18 cellular contexts compared by ENCODE assay signal in the genomic region with DNA sequence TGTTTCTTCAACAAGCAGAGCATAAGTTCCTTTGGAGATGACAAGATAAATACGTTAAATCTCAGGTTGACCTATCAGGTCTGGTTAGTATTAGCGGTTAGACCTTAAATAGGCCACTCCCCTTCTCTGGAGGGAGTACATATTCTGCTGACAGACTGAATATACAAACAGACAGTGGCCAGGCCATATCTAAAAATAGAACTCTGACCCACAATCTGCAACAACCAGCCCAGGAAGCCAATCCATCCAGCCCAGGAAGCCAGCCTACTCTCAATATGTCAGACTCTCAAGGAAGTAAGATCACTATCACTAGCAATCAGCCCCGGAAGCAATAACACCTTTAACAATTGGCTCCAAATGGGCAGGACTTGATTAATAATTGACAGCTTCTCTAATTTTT. TPM values are rescaled to one million over a fixed set of nuclear protein-coding genes. Genes with fewer than 3 reads are reported as not detected.
DNase-seq lines count a peak whose midpoint lies in the region; ATAC-seq, FAIRE-seq and TF ChIP-seq lines count a peak whose summit lies in the region.
"Had no signal": no experiment of that assay in that cellular context is flagged by ENCODE, and none has a peak within 500 bp of the region (broad histone marks: within the 10 kb centered on the region; RNA-seq: fewer than 3 reads in every experiment).

No MANE protein-coding gene starts in this region.

- H3K4me2 ChIP-seq in MM.1S (ENCODE audit: low read depth, low read length) = no peak overlapping the region

- DNase-seq in EH (ENCODE audit: low read depth) = peak; percentile 35
- peak; percentile 31 for DNase-seq in MM.1S
- peak; percentile 80 for DNase-seq in fibroblast of villous mesenchyme (ENCODE audit: low read depth)
- no peak for DNase-seq in psoas muscle
- no peak for DNase-seq in GM12891 (ENCODE audit: insufficient read length, low spot score)
- DNase-seq in COR-L47 (lab: John Stamatoyannopoulos, UW) = no peak
- no peak for DNase-seq in putamen (ENCODE audit: low spot score)
- DNase-seq: ACHN, AML-193, Caco-2, DMS153, Kasumi-1, NCI-H1105 treated with DMSO at 0.1 percent for 48 hours, NCI-H187, NCI-H446 had no signal

- no peak overlapping the region for H3K4me3 ChIP-seq in MM.1S (ENCODE audit: low read length)
- H3K4me3 ChIP-seq in fibroblast of villous mesenchyme (ENCODE audit: low read depth, low read length) = no peak overlapping the region
- H3K4me3 ChIP-seq in psoas muscle = no peak overlapping the region

- FAIRE-seq in GM12891 (lab: Jason Lieb, UNC) = no peak
- FAIRE-seq: GM19239 had no signal

- H3K9me2 ChIP-seq in MM.1S (replicated peaks; ENCODE audit: insufficient read depth, low read length) = no peaks in the 10 kb centered on the region

- no peak for TF ChIP-seq POLR2A in GM12891 (IDR thresholded peaks at IDR 0.05; ENCODE audit: low read depth, low read length)

- no peaks in the 10 kb centered on the region for H3K9me3 ChIP-seq in MM.1S (replicated peaks; ENCODE audit: insufficient read depth, low read length)
- no peaks in the 10 kb centered on the region for H3K9me3 ChIP-seq in psoas muscle
- H3K9me3 ChIP-seq: Caco-2 had no signal

- peaks cover 8% of the 10 kb centered on the region for H3K4me1 ChIP-seq in MM.1S (ENCODE audit: low read length)
- H3K4me1 ChIP-seq in psoas muscle = no peaks in the 10 kb centered on the region
- H3K4me1 ChIP-seq: Caco-2 had no signal

- no peaks in the 10 kb centered on the region for H3K27me3 ChIP-seq in MM.1S (replicated peaks; ENCODE audit: insufficient read depth, low read length)
- H3K27me3 ChIP-seq in psoas muscle (ENCODE audit: insufficient read depth in 3 of 3, low read length in 2 of 3) = no peaks in the 10 kb centered on the region

- no peaks in the 10 kb centered on the region for H3F3A ChIP-seq in MM.1S (ENCODE audit: insufficient read depth, low read length)

- TF ChIP-seq CTCF in MM.1S (IDR thresholded peaks at IDR 0.05; ENCODE audit: low read length) (no peak), fibroblast of villous mesenchyme (IDR thresholded peaks at IDR 0.05; ENCODE audit: insufficient read depth, low read depth, low read length) (no peak), psoas muscle (IDR thresholded peaks at IDR 0.05) (no peak)

- no peaks in the 10 kb centered on the region for H3K79me2 ChIP-seq in MM.1S (ENCODE audit: low read length)

- H3K36me3 ChIP-seq in MM.1S (replicated peaks; ENCODE audit: insufficient read depth, low read length) (no peaks in the 10 kb centered on the region), psoas muscle (ENCODE audit: insufficient read depth in 1 of 2, low read depth in 1 of 2) (no peaks in the 10 kb centered on the region)

- H2AFZ ChIP-seq in MM.1S (ENCODE audit: low read length) = no peak overlapping the region

- H3K9ac ChIP-seq in MM.1S (ENCODE audit: low read length) = no peak overlapping the region

- H3K27ac ChIP-seq in MM.1S (ENCODE audit: low read length) = no peak overlapping the region
- no peak overlapping the region for H3K27ac ChIP-seq in psoas muscle

- WGBS in psoas muscle, 3 donors = 81 to 86% (median 84%) methylated on average over 3 of the region's 3 CpGs

- ATAC-seq in psoas muscle = peak; percentile 67 to 92 (median 79)

- H4K20me1 ChIP-seq in MM.1S (ENCODE audit: insufficient read depth, low read length) = no peaks in the 10 kb centered on the region

- intact Hi-C loops in psoas muscle (cut with DNase I) = no loop called here

TF ChIP-seq in GM12891, 5 proteins besides CTCF, POLR2A, EP300 and RAD21:
- no peak for TF ChIP-seq TAF1 (IDR thresholded peaks at IDR 0.05; ENCODE audit: low read depth, low read length)
- TF ChIP-seq SPI1 (IDR thresholded peaks at IDR 0.05; ENCODE audit: low read depth, low read length) = no peak
- TF ChIP-seq POLR2AphosphoS5 (IDR thresholded peaks at IDR 0.05; ENCODE audit: low read depth, low read length) = no peak
- TF ChIP-seq POU2F2 (IDR thresholded peaks at IDR 0.05; ENCODE audit: low read depth, low read length) = no peak
- no peak for TF ChIP-seq PAX5 (IDR thresholded peaks at IDR 0.05; ENCODE audit: insufficient read depth, low read length, severe bottlenecking)

RNA-seq across cellular contexts. Expression of a gene that starts 6.7 kb away (rescaled TPM):
- total RNA-seq in fibroblast of villous mesenchyme = 0.32 and 0.86 TPM in 2 replicates
- total RNA-seq in psoas muscle = 1 to 10 TPM in 1 of 4 donors, not detected in 3; 1.2 TPM
- not detected for polyA plus RNA-seq in psoas muscle
- polyA plus RNA-seq in GM12891 (2012; ENCODE audit: low read depth, missing spikeins) = not detected
- total RNA-seq: Caco-2, H4, SK-MEL-5 had no signal

RNA-seq across cellular contexts. Expression of a gene that starts 25.1 kb away (rescaled TPM):
- 0.86 and 2.6 TPM in 2 replicates for total RNA-seq in fibroblast of villous mesenchyme
- total RNA-seq in psoas muscle = 10 to 100 TPM in 1 of 4 donors, under 1 TPM in 1, not detected in 2; 0.23 to 20.3 TPM
- 1 to 10 TPM in 1 of 3 donors, under 1 TPM in 2; 0.05 to 1.7 (median 0.20) TPM for polyA plus RNA-seq in psoas muscle
- polyA plus RNA-seq in GM12891 (2012; ENCODE audit: low read depth, missing spikeins) = 30.3 TPM
- total RNA-seq: Caco-2 had no signal

RNA-seq across cellular contexts. Expression of a gene that starts 49.6 kb away (rescaled TPM):
- 1.3 and 1.6 TPM in 2 replicates for total RNA-seq in fibroblast of villous mesenchyme
- total RNA-seq in psoas muscle = 10 to 100 TPM in 2 of 4 donors, 1 to 10 TPM in 2; 2.3 to 29.5 (median 12.0) TPM
- polyA plus RNA-seq in psoas muscle = 1 to 10 TPM; 1.0 to 8.4 (median 2.2) TPM
- 233 TPM for polyA plus RNA-seq in GM12891 (2012; ENCODE audit: low read depth, missing spikeins)
- total RNA-seq: Caco-2 had no signal

Comparison
In these comparisons a context has a peak if more than half of its experiments do, and no peak if none do; other contexts are left out.
1. DNase-seq: peak in EH (single experiment), MM.1S (single experiment) and fibroblast of villous mesenchyme (single experiment); none in psoas muscle (0 of 2), GM12891 (single experiment), COR-L47 (single experiment) and putamen (single experiment).